ENCODE assay signal across 8 cellular contexts in the genomic region with DNA sequence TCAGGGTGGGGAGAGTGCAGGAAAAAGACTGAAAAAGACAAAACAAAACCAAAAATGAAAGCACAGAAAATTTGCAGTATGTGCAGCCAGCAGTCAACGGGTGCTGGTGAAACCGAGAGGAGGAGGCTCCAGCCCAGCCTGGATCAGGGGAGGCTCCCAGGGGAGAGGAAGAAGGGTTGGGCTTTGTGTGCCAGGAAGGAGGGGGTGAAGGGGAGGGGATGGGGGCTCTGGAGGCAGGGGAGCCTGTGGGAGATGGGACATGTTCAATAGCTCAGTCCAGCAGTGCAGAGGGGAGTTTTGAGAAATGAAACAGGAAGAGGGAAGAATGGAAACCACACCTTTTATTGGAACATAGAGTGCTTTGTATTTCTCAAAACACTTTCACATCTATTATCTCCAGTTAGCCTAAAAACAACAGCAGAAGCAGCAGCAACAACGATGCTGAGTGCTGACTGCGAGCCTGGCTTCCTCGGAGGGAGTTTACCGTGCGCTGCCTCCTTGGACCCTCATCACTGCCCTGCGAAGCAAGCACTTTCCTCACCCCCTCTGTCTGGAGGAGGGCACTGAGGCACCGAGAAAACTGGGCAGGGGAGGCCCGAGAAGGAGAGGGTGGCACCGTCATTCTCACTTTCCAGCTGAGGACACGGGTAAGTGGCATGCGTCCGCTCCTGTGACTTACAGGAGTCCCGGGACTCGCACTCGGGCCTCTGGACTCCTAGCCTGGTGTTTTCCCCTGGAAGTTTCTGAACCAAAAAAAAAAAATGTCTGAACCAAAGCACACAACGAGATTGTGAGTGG.
DNase-seq lines count a peak whose midpoint lies in the region; ATAC-seq, FAIRE-seq and TF ChIP-seq lines count a peak whose summit lies in the region.

No MANE protein-coding gene starts in this region.

- no peak for TF ChIP-seq CTCF in adrenal gland (IDR thresholded peaks at IDR 0.05)

- peak; percentile 81 to 87 for ATAC-seq in activated CD4-positive, CD25-positive, alpha-beta regulatory T cell treated with anti-CD3 and anti-CD28 coated beads, Interleukin-2, amount 50 U/mL, for 24 hours
- peak; percentile 66 for ATAC-seq in GM21825 (IDR thresholded peaks at IDR 0.05; ENCODE audit: unreplicated experiment)
- ATAC-seq in naive thymus-derived CD4-positive, alpha-beta T cell, result peak; percentile 60

- DNase-seq in activated CD4-positive, CD25-positive, alpha-beta regulatory T cell (lab: John Stamatoyannopoulos, UW), result no peak
- DNase-seq in NAMALWA (ENCODE audit: low spot score), result peak; percentile 31
- DNase-seq in adrenal gland, result peak in 5 of 7 donors; percentile 8 to 72 (median 22)
- DNase-seq in naive thymus-derived CD4-positive, alpha-beta T cell, result peak in 5 of 9 donors; percentile 21 to 44 (median 27)
- no peak for DNase-seq in urothelium cell line (ENCODE audit: low spot score)
- DNase-seq in RCC 7860 (ENCODE audit: low spot score), result no peak

- H3K36me3 ChIP-seq in adrenal gland (replicated peaks in 1 of 2), result no peaks in the 10 kb centered on the region
- peaks cover 0 to 5% (median 3%) of the 10 kb centered on the region in 3 experiments for H3K36me3 ChIP-seq in naive thymus-derived CD4-positive, alpha-beta T cell (ENCODE audit: control insufficient read depth in 2 of 3, insufficient read depth in 3 of 3, low read length in 3 of 3)

- 45 to 63% (median 61%) methylated on average over 14 to 18 of the region's 18 CpGs for WGBS in adrenal gland, 4 donors

- no peaks in the 10 kb centered on the region for H3K27me3 Mint-ChIP-seq in naive thymus-derived CD4-positive, alpha-beta T cell

- CTCF ChIA-PET in naive thymus-derived CD4-positive, alpha-beta T cell (lab: Charles Lee), result interaction anchor here (1.4 kb wide), 1 partner anchor 228 kb away, joined by 4 read pairs; no protein-coding TSS in a partner anchor

- no peaks in the 10 kb centered on the region for H3K4me1 ChIP-seq in adrenal gland (replicated peaks in 1 of 2)
- peaks cover 9 to 26% of the 10 kb centered on the region in 2 donors for H3K4me1 ChIP-seq in naive thymus-derived CD4-positive, alpha-beta T cell (ENCODE audit: control insufficient read depth in 2 of 2, insufficient read depth in 2 of 2, low read length in 2 of 2)

- H3K27ac Mint-ChIP-seq in naive thymus-derived CD4-positive, alpha-beta T cell, result peak overlapping the region; percentile 83 to 97 (median 89)

- peaks cover 3 to 30% (median 5%) of the 10 kb centered on the region in 5 donors for H3K36me3 Mint-ChIP-seq in naive thymus-derived CD4-positive, alpha-beta T cell

- POLR2A ChIA-PET in naive thymus-derived CD4-positive, alpha-beta T cell (lab: Charles Lee), result interaction anchor here (0.6 to 1.8 kb wide), 3 partner anchors 15 to 818 kb away, joined by 3 to 6 read pairs (median 4); no protein-coding TSS in a partner anchor

- intact Hi-C loops in adrenal gland (cut with DNase I), result no loop called here
- intact Hi-C loops in naive thymus-derived CD4-positive, alpha-beta T cell (cut with micrococcal nuclease), result loop anchor here in 1 of 2 donors (1.0 to 2.0 kb wide), 2 partner anchors 14 to 34 kb away; no protein-coding TSS in a partner anchor

- H3K4me3 ChIP-seq in adrenal gland, result peak overlapping the region in 1 of 4 donors; percentile 28
- peak overlapping the region; percentile 47 for H3K4me3 ChIP-seq in naive thymus-derived CD4-positive, alpha-beta T cell (ENCODE audit: low read length)

- H3K27me3 ChIP-seq in adrenal gland, result no peaks in the 10 kb centered on the region
- no peaks in the 10 kb centered on the region for H3K27me3 ChIP-seq in naive thymus-derived CD4-positive, alpha-beta T cell (ENCODE audit: control insufficient read depth in 2 of 2, insufficient read depth in 2 of 2, low read length in 2 of 2)

- H3K4me1 Mint-ChIP-seq in naive thymus-derived CD4-positive, alpha-beta T cell, result peaks cover 14 to 43% (median 35%) of the 10 kb centered on the region in 7 donors

- no peak for TF ChIP-seq POLR2A in adrenal gland (IDR thresholded peaks at IDR 0.05)

- H3K4me3 Mint-ChIP-seq in naive thymus-derived CD4-positive, alpha-beta T cell, result peak overlapping the region; percentile 77 to 88 (median 82)

- no peaks in the 10 kb centered on the region for H3K9me3 ChIP-seq in adrenal gland (replicated peaks in 1 of 3)
- H3K9me3 ChIP-seq in naive thymus-derived CD4-positive, alpha-beta T cell (ENCODE audit: control insufficient read depth in 2 of 3, low read length in 3 of 3), result no peaks in the 10 kb centered on the region

- FAIRE-seq in urothelium cell line (lab: Jason Lieb, UNC) (no peak), RCC 7860 (lab: Jason Lieb, UNC) (no peak)

- peaks cover 0 to 1% (median 0%) of the 10 kb centered on the region in 11 donors for H3K9me3 Mint-ChIP-seq in naive thymus-derived CD4-positive, alpha-beta T cell

- H3K27ac ChIP-seq in adrenal gland, result peak overlapping the region in 2 of 5 donors; percentile 11 to 47
- peak overlapping the region; percentile 67 for H3K27ac ChIP-seq in naive thymus-derived CD4-positive, alpha-beta T cell (ENCODE audit: low read depth, low read length)

Comparison
In these comparisons a context has a peak if more than half of its experiments do, and no peak if none do; other contexts are left out.
1. DNase-seq: peak in NAMALWA (single experiment), adrenal gland (5 of 7) and naive thymus-derived CD4-positive, alpha-beta T cell (5 of 9); none in activated CD4-positive, CD25-positive, alpha-beta regulatory T cell (0 of 4), urothelium cell line (single experiment) and RCC 7860 (single experiment).
2. Peak in every context shown above with its lines, with median percentiles within 50 percentile points of each other: ATAC-seq.